In genomic region chr16:3718019-3718391, GRCh38 we compare ENCODE assay signal across 8 cellular contexts. TPM values are rescaled to one million over a fixed set of nuclear protein-coding genes. Genes with fewer than 3 reads are reported as not detected.
DNase-seq lines count a peak whose midpoint lies in the region; ATAC-seq and TF ChIP-seq lines count a peak whose summit lies in the region.

No MANE protein-coding gene starts in this region.

- no peaks in the 10 kb centered on the region for H3K9me3 Mint-ChIP-seq in activated T-helper 17 cell treated with anti-CD3 and anti-CD28 coated beads, Interleukin-2, amount 50 U/mL, for 72 hours

- intact Hi-C loops in stomach (cut with DNase I; ENCODE audit: low total_unique reads): no loop called here

- H3K27me3 Mint-ChIP-seq in activated T-helper 17 cell treated with anti-CD3 and anti-CD28 coated beads, Interleukin-2, amount 50 U/mL, for 72 hours: no peaks in the 10 kb centered on the region

- peak overlapping the region; percentile 48 for H3K27ac Mint-ChIP-seq in activated T-helper 17 cell treated with anti-CD3 and anti-CD28 coated beads, Interleukin-2, amount 50 U/mL, for 72 hours

- H3K9ac ChIP-seq in iPS-18a (ENCODE audit: low read length): peak overlapping the region; percentile 91

- H3K36me3 ChIP-seq in iPS-18a (ENCODE audit: control insufficient read depth, low read depth, low read length): no peaks in the 10 kb centered on the region
- H3K36me3 ChIP-seq in stomach: peaks cover 0 to 5% (median 0%) of the 10 kb centered on the region in 4 donors

- no peak for TF ChIP-seq CTCF in stomach (IDR thresholded peaks at IDR 0.05)

- no peak for ATAC-seq in activated T-helper 17 cell treated with anti-CD3 and anti-CD28 coated beads, Interleukin-2, amount 50 U/mL, for 72 hours (replicated peaks)
- no peak for ATAC-seq in HG03521 (IDR thresholded peaks at IDR 0.05; ENCODE audit: unreplicated experiment)
- no peak for ATAC-seq in HG03135 (IDR thresholded peaks at IDR 0.05; ENCODE audit: unreplicated experiment)

- peaks cover 20% of the 10 kb centered on the region for H3K4me1 Mint-ChIP-seq in activated T-helper 17 cell treated with anti-CD3 and anti-CD28 coated beads, Interleukin-2, amount 50 U/mL, for 72 hours

- no peak for TF ChIP-seq EP300 in stomach (IDR thresholded peaks at IDR 0.05)

- H3K9me3 ChIP-seq in iPS-18a (ENCODE audit: control insufficient read depth, low read depth, low read length) (no peaks in the 10 kb centered on the region), stomach (no peaks in the 10 kb centered on the region)

- H3K4me1 ChIP-seq in iPS-18a (ENCODE audit: control insufficient read depth, low read depth, low read length): peaks cover 4% of the 10 kb centered on the region
- peaks cover 6 to 45% (median 37%) of the 10 kb centered on the region in 4 donors for H3K4me1 ChIP-seq in stomach

- peaks cover 24% of the 10 kb centered on the region for H3K36me3 Mint-ChIP-seq in activated T-helper 17 cell treated with anti-CD3 and anti-CD28 coated beads, Interleukin-2, amount 50 U/mL, for 72 hours (ENCODE audit: low read depth)

- WGBS in stomach, 5 donors: 23 to 30% (median 24%) methylated on average over 5 of the region's 5 CpGs

- peak overlapping the region; percentile 62 for H3K4me3 Mint-ChIP-seq in activated T-helper 17 cell treated with anti-CD3 and anti-CD28 coated beads, Interleukin-2, amount 50 U/mL, for 72 hours

- peak overlapping the region; percentile 95 for H3K4me3 ChIP-seq in iPS-18a (ENCODE audit: low read length)
- H3K4me3 ChIP-seq in stomach: peak overlapping the region; percentile 90 to 99 (median 95)

- DNase-seq in DMS53 treated with DMSO at 0.1 percent for 48 hours (lab: John Stamatoyannopoulos, UW; ENCODE audit: unreplicated experiment): peak; percentile 12
- no peak for DNase-seq in DMS53 (lab: John Stamatoyannopoulos, UW)
- no peak for DNase-seq in stomach
- no peak for DNase-seq in HPDE6-E6E7 (ENCODE audit: extremely low spot score)

- no peaks in the 10 kb centered on the region for H3K27me3 ChIP-seq in iPS-18a (ENCODE audit: control insufficient read depth, insufficient read depth, low read length)
- no peaks in the 10 kb centered on the region for H3K27me3 ChIP-seq in stomach

- peak overlapping the region; percentile 93 for H3K27ac ChIP-seq in iPS-18a (ENCODE audit: low read length)
- H3K27ac ChIP-seq in stomach: peak overlapping the region in 4 of 5 donors; percentile 85 to 91 (median 88)

- no peak for TF ChIP-seq POLR2A in stomach (IDR thresholded peaks at IDR 0.05)

RNA-seq across cellular contexts. Expression of gene TRAP1, which starts 0.7 kb away (rescaled TPM):
- total RNA-seq in activated T-helper 17 cell treated with anti-CD3 and anti-CD28 coated beads, Interleukin-2, amount 50 U/mL, for 72 hours: 100 to 1,000 TPM; 124 to 238 TPM
- 100 to 1,000 TPM in 2 of 5 donors, 10 to 100 TPM in 3; 47.9 to 460 (median 96.6) TPM for total RNA-seq in stomach
- 10 to 100 TPM; 39.5 to 83.5 (median 71.2) TPM for polyA plus RNA-seq in stomach
